8 cellular contexts compared by ENCODE assay signal in genomic region chr20:11604339-11604738, GRCh38.
"Had no signal": no experiment of that assay in that cellular context is flagged by ENCODE, and none has a peak within 500 bp of the region (broad histone marks: within the 10 kb centered on the region; RNA-seq: fewer than 3 reads in every experiment).

No MANE protein-coding gene starts in this region.

- ATAC-seq: GM12878 had no signal

- FAIRE-seq: G401.6, GM12878, GM12891, GM12892, GM18507, GM19239 had no signal

- DNase-seq: GDM1, GF-D8 had no signal

- H3K4me3 ChIP-seq: GM12878 had no signal
